Comparison of ENCODE assay signal across 9 cellular contexts in the genomic region with DNA sequence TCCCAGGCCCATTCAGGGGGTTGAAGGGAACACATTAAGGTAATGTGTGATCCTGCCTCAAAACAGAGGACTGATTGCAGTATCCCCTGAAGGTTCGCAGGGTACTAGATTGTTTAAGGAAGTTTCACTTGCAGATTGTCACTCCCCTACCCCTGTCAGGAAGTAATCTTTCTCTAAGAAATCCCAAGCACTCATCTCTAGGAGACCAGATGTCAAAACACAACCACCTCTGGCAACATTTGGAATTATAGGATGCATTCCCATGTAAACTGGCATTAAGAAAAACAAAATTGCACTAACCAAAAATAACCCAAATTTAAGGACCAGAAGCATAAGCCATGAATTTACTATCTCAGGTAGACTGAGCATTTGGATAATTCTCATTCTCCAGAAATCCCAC. TPM values are rescaled to one million over a fixed set of nuclear protein-coding genes. Genes with fewer than 3 reads are reported as not detected.
DNase-seq lines count a peak whose midpoint lies in the region; ATAC-seq and TF ChIP-seq lines count a peak whose summit lies in the region.
"Had no signal": no experiment of that assay in that cellular context is flagged by ENCODE, and none has a peak within 500 bp of the region (broad histone marks: within the 10 kb centered on the region; RNA-seq: fewer than 3 reads in every experiment).

No MANE protein-coding gene starts in this region.

- H3K4me3 ChIP-seq in SK-N-MC (peak overlapping the region; percentile 99), fibroblast of mammary gland (ENCODE audit: control insufficient read depth, low read depth, low read length) (peak overlapping the region; percentile 98), smooth muscle cell (peak overlapping the region; percentile 77)

- no peak overlapping the region for H3K27ac Mint-ChIP-seq in activated naive CD4-positive, alpha-beta T cell treated with anti-CD3 and anti-CD28 coated beads, Interleukin-2, amount 10 ng/mL, durations not matched to agents 7 days and 5 days

- peak; percentile 26 for TF ChIP-seq CTCF in fibroblast of mammary gland (conservative IDR thresholded peaks at IDR 0.05; ENCODE audit: control insufficient read depth, insufficient read depth, low read depth, low read length)
- TF ChIP-seq CTCF in smooth muscle cell (IDR thresholded peaks at IDR 0.05; ENCODE audit: borderline replicate concordance, insufficient read depth, poor library complexity, severe bottlenecking) = peak; percentile 18

- peaks cover 29% of the 10 kb centered on the region for H3K4me1 Mint-ChIP-seq in activated naive CD4-positive, alpha-beta T cell treated with anti-CD3 and anti-CD28 coated beads, Interleukin-2, amount 10 ng/mL, durations not matched to agents 7 days and 5 days

- H3K36me3 Mint-ChIP-seq in activated naive CD4-positive, alpha-beta T cell treated with anti-CD3 and anti-CD28 coated beads, Interleukin-2, amount 10 ng/mL, durations not matched to agents 7 days and 5 days = peaks cover 27% of the 10 kb centered on the region

- ATAC-seq in GM18868 (IDR thresholded peaks at IDR 0.05; ENCODE audit: unreplicated experiment) = no peak

- CTCF ChIA-PET in activated naive CD4-positive, alpha-beta T cell treated with anti-CD3 and anti-CD28 coated beads, Interleukin-2, amount 10 ng/mL, durations not matched to agents 7 days and 5 days (lab: Charles Lee) = interaction anchor here (0.9 to 7.9 kb wide), 10 partner anchors 8 to 303 kb away, joined by 3 to 66 read pairs (median 4); partner anchors contain the start of genes ILK and RRP8

- peaks cover 24% of the 10 kb centered on the region for H3K79me2 ChIP-seq in smooth muscle cell (ENCODE audit: low read depth)

- DNase-seq in activated naive CD4-positive, alpha-beta T cell treated with anti-CD3 and anti-CD28 coated beads, Interleukin-2, amount 10 ng/mL, durations not matched to agents 7 days and 5 days = no peak
- no peak for DNase-seq in activated naive CD4-positive, alpha-beta T cell (lab: John Stamatoyannopoulos, UW)
- DNase-seq in SK-N-MC (ENCODE audit: low read depth, low spot score) (no peak), fibroblast of mammary gland (ENCODE audit: low read depth) (peak; percentile 39), smooth muscle cell (lab: John Stamatoyannopoulos, UW; ENCODE audit: unreplicated experiment) (no peak), NCI-H1694 treated with DMSO at 0.1 percent for 48 hours (lab: John Stamatoyannopoulos, UW) (no peak)
- DNase-seq in stimulated activated CD4-positive, alpha-beta T cell treated with anti-CD3 and anti-CD28 coated beads, Interleukin-4, amount 100 ng/mL, for 24 hours = no peak

- peak overlapping the region; percentile 98 for H3K4me3 Mint-ChIP-seq in activated naive CD4-positive, alpha-beta T cell treated with anti-CD3 and anti-CD28 coated beads, Interleukin-2, amount 10 ng/mL, durations not matched to agents 7 days and 5 days

- no peaks in the 10 kb centered on the region for H3K9me3 Mint-ChIP-seq in activated naive CD4-positive, alpha-beta T cell treated with anti-CD3 and anti-CD28 coated beads, Interleukin-2, amount 10 ng/mL, durations not matched to agents 7 days and 5 days

- H3F3A ChIP-seq in smooth muscle cell (ENCODE audit: low read depth) = peaks cover 3% of the 10 kb centered on the region

- H3K27me3 Mint-ChIP-seq in activated naive CD4-positive, alpha-beta T cell treated with anti-CD3 and anti-CD28 coated beads, Interleukin-2, amount 10 ng/mL, durations not matched to agents 7 days and 5 days = no peaks in the 10 kb centered on the region

- WGBS in smooth muscle cell (ENCODE audit: low lambda C conversion rate) = 100% methylated on average over 1 of the region's 1 CpG

- H3K9ac ChIP-seq in SK-N-MC (ENCODE audit: insufficient read length) = peak overlapping the region; percentile 98
- no peak overlapping the region for H3K9ac ChIP-seq in smooth muscle cell (ENCODE audit: low read depth)

- H2AFZ ChIP-seq in smooth muscle cell (ENCODE audit: low read depth) = no peak overlapping the region

- no peaks in the 10 kb centered on the region for H3K27me3 ChIP-seq in smooth muscle cell (ENCODE audit: low read depth)
- H3K27me3 ChIP-seq: suprapubic skin had no signal

- H3K4me2 ChIP-seq in smooth muscle cell = peak overlapping the region; percentile 95

- peaks cover 20% of the 10 kb centered on the region for H4K20me1 ChIP-seq in smooth muscle cell (ENCODE audit: low read depth)

- H3K36me3 ChIP-seq in SK-N-MC (ENCODE audit: insufficient read depth, low read length) (peaks cover 28% of the 10 kb centered on the region), smooth muscle cell (ENCODE audit: low read depth) (no peaks in the 10 kb centered on the region)

- H3K27ac ChIP-seq in SK-N-MC (peak overlapping the region; percentile 73), smooth muscle cell (ENCODE audit: low read depth) (no peak overlapping the region)
- H3K27ac ChIP-seq: suprapubic skin had no signal

- no peaks in the 10 kb centered on the region for H3K9me3 ChIP-seq in SK-N-MC (ENCODE audit: low read depth, low read length)
- H3K9me3 ChIP-seq in smooth muscle cell (replicated peaks; ENCODE audit: low read depth) = no peaks in the 10 kb centered on the region
- H3K9me3 ChIP-seq: suprapubic skin had no signal

- H3K4me1 ChIP-seq in smooth muscle cell (ENCODE audit: low read depth) = peaks cover 7% of the 10 kb centered on the region

RNA-seq across cellular contexts. Expression of gene MRPL17, which starts 1.6 kb away (rescaled TPM):
- total RNA-seq in smooth muscle cell = 64.0 and 132 TPM in 2 replicates
- 77.4 and 98.4 TPM in 2 replicates for polyA plus RNA-seq in smooth muscle cell

RNA-seq across cellular contexts. Expression of gene DCHS1, which starts 25.9 kb away (rescaled TPM):
- total RNA-seq in smooth muscle cell = 25.1 and 34.2 TPM in 2 replicates
- polyA plus RNA-seq in smooth muscle cell = 21.0 and 24.5 TPM in 2 replicates
